ENCODE assay signal across 26 cellular contexts in the genomic region with DNA sequence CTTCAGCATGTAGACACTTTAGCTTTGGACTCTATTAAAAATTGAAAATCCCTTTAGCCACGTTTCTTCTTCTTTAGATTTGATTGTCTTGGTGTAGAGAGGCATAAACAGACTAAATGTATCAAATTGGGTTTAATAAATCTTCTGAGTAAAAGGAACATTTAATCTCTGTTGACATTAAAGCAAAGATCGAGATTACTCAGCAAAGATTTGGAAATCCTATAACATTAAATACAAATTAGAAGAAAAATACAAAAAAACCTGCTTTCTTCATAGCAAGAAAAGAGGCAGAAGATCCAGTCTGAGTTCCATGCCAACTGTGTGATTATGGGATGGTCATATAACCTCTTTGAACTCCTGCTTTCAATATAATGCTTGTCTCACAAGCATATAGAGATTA.
"Had no signal": no experiment of that assay in that cellular context is flagged by ENCODE, and none has a peak within 500 bp of the region (broad histone marks: within the 10 kb centered on the region; RNA-seq: fewer than 3 reads in every experiment).

No MANE protein-coding gene starts in this region.

- ATAC-seq: left lobe of liver; mucosa of descending colon; natural killer cell treated with Interleukin-12 subunit alpha and Interleukin-12 subunit beta and Interleukin-15 and Interleukin-18, amount 100 ng/mL, for 72 hours; right lobe of liver; stimulated activated naive CD8-positive, alpha-beta T cell treated with anti-CD3 and anti-CD28 coated beads, Interleukin-15, amount 100 ng/mL, for 72 hours; upper lobe of right lung had no signal

- H3K4me3 ChIP-seq: coronary artery, esophagus muscularis mucosa, lung, mucosa of descending colon, right lobe of liver, smooth muscle cell, suprapubic skin, transverse colon, upper lobe of right lung had no signal

- DNase-seq: dermis blood vessel endothelial cell; effector memory CD4-positive, alpha-beta T cell; head of caudate nucleus; kidney; mucosa of descending colon; naive B cell; right lobe of liver; stimulated activated CD4-positive, alpha-beta T cell treated with anti-CD3 and anti-CD28 coated beads, Interleukin-12 subunit alpha, Interleukin-12 subunit beta, amount 100 ng/mL, for 4 hours; stimulated activated CD4-positive, alpha-beta T cell treated with anti-CD3 and anti-CD28 coated beads, Interleukin-1b, Interleukin-23, amount 100 ng/mL, for 48 hours; stimulated activated CD4-positive, alpha-beta T cell treated with anti-CD3 and anti-CD28 coated beads, Interleukin-4, amount 100 ng/mL, for 1 hour; stimulated activated CD8-positive, alpha-beta memory T cell treated with anti-CD3 and anti-CD28 coated beads, Interleukin-4, amount 100 ng/mL, for 48 hours; stimulated activated naive CD4-positive, alpha-beta T cell; stimulated activated naive CD8-positive, alpha-beta T cell treated with anti-CD3 and anti-CD28 coated beads, Interleukin-15, amount 100 ng/mL, for 72 hours; transverse colon; upper lobe of right lung had no signal

- H3K4me1 ChIP-seq: esophagus muscularis mucosa, parathyroid adenoma, right lobe of liver, suprapubic skin, transverse colon, upper lobe of right lung had no signal

- H3K27ac ChIP-seq: coronary artery, esophagus muscularis mucosa, neutrophil, parathyroid adenoma, right lobe of liver, suprapubic skin, upper lobe of right lung had no signal

- H3K27me3 ChIP-seq: esophagus muscularis mucosa, neutrophil, right lobe of liver, suprapubic skin, transverse colon, upper lobe of right lung had no signal

- H3K9me3 ChIP-seq: esophagus muscularis mucosa, mucosa of descending colon, neutrophil, right lobe of liver, suprapubic skin, transverse colon, upper lobe of right lung had no signal

- H3K9ac ChIP-seq: parathyroid adenoma had no signal

- FAIRE-seq: endothelial cell of umbilical vein, frontal cortex, kidney had no signal

- H3K36me3 ChIP-seq: esophagus muscularis mucosa, neutrophil, right lobe of liver, suprapubic skin, transverse colon, upper lobe of right lung had no signal
